ENCODE assay signal across 8 cellular contexts in genomic region chr6:169589293-169589692, GRCh38.
DNase-seq lines count a peak whose midpoint lies in the region; ATAC-seq and TF ChIP-seq lines count a peak whose summit lies in the region.

No MANE protein-coding gene starts in this region.

- H3K27me3 Mint-ChIP-seq in CD8-positive, alpha-beta T cell (ENCODE audit: low read depth), result no peaks in the 10 kb centered on the region
- H3K27me3 Mint-ChIP-seq in naive thymus-derived CD8-positive, alpha-beta T cell, result no peaks in the 10 kb centered on the region

- no peak for TF ChIP-seq POLR2A in vagina (IDR thresholded peaks at IDR 0.05)

- no peaks in the 10 kb centered on the region for H3K27me3 ChIP-seq in CD8-positive, alpha-beta T cell (ENCODE audit: insufficient read depth, low read length)
- no peaks in the 10 kb centered on the region for H3K27me3 ChIP-seq in vagina

- H3K4me3 ChIP-seq in CD8-positive, alpha-beta T cell (ENCODE audit: low read depth, low read length), result no peak overlapping the region
- H3K4me3 ChIP-seq in vagina, result no peak overlapping the region

- POLR2A ChIA-PET in CD8-positive, alpha-beta T cell (lab: Charles Lee), result interaction anchor here (1.0 kb wide), 1 partner anchor 71 kb away, joined by 3 read pairs; no protein-coding TSS in a partner anchor
- POLR2A ChIA-PET in naive thymus-derived CD8-positive, alpha-beta T cell (lab: Charles Lee), result no interaction called here

- H3K27ac ChIP-seq in CD8-positive, alpha-beta T cell (ENCODE audit: low read depth, low read length), result peak overlapping the region; percentile 2
- no peak overlapping the region for H3K27ac ChIP-seq in vagina

- peak overlapping the region; percentile 81 for H3K27ac Mint-ChIP-seq in CD8-positive, alpha-beta T cell
- peak overlapping the region in 1 of 2 donors; percentile 82 for H3K27ac Mint-ChIP-seq in activated naive CD4-positive, alpha-beta T cell treated with anti-CD3 and anti-CD28 coated beads, Interleukin-2, amount 50 U/mL, for 72 hours
- H3K27ac Mint-ChIP-seq in naive thymus-derived CD8-positive, alpha-beta T cell, result peak overlapping the region; percentile 32 to 85 (median 76)

- no peaks in the 10 kb centered on the region for H3K36me3 ChIP-seq in CD8-positive, alpha-beta T cell (ENCODE audit: insufficient read depth, low read length)
- no peaks in the 10 kb centered on the region for H3K36me3 ChIP-seq in vagina

- intact Hi-C loops in CD8-positive, alpha-beta T cell (cut with DNase I, micrococcal nuclease), result no loop called here
- intact Hi-C loops in vagina (cut with DNase I), result no loop called here

- peaks cover 4% of the 10 kb centered on the region for H3K36me3 Mint-ChIP-seq in CD8-positive, alpha-beta T cell
- peaks cover 0 to 12% of the 10 kb centered on the region in 2 donors for H3K36me3 Mint-ChIP-seq in activated naive CD4-positive, alpha-beta T cell treated with anti-CD3 and anti-CD28 coated beads, Interleukin-2, amount 50 U/mL, for 72 hours
- peaks cover 4 to 10% (median 5%) of the 10 kb centered on the region in 3 donors for H3K36me3 Mint-ChIP-seq in naive thymus-derived CD8-positive, alpha-beta T cell

- DNase-seq in CD8-positive, alpha-beta T cell, result peak in 2 of 7 experiments; percentile 16 to 48
- DNase-seq in activated naive CD4-positive, alpha-beta T cell treated with anti-CD3 and anti-CD28 coated beads, Interleukin-2, amount 50 U/mL, for 72 hours (ENCODE audit: low spot score in 2 of 2), result peak in 1 of 2 donors; percentile 10
- DNase-seq in naive thymus-derived CD8-positive, alpha-beta T cell, result peak in 5 of 10 donors; percentile 8 to 33 (median 25)
- DNase-seq in vagina (ENCODE audit: extremely low spot score in 2 of 2) (no peak), ureter (ENCODE audit: low spot score) (no peak)
- no peak for DNase-seq in effector CD4-positive, alpha-beta T cell

- CTCF ChIA-PET in CD8-positive, alpha-beta T cell (lab: Charles Lee), result no interaction called here

- TF ChIP-seq CTCF in CD8-positive, alpha-beta T cell (IDR thresholded peaks at IDR 0.05), result no peak
- TF ChIP-seq CTCF in vagina (IDR thresholded peaks at IDR 0.05), result no peak

- no peak overlapping the region for H3K4me3 Mint-ChIP-seq in CD8-positive, alpha-beta T cell
- H3K4me3 Mint-ChIP-seq in naive thymus-derived CD8-positive, alpha-beta T cell, result peak overlapping the region in 8 of 10 donors; percentile 7 to 67 (median 48)

- peak; percentile 75 for ATAC-seq in CD8-positive, alpha-beta T cell
- ATAC-seq in GM19438 (IDR thresholded peaks at IDR 0.05; ENCODE audit: low read depth, unreplicated experiment) (peak; percentile 77), HG03457 (IDR thresholded peaks at IDR 0.05; ENCODE audit: unreplicated experiment) (peak; percentile 82)
- peak; percentile 63 to 70 for ATAC-seq in activated naive CD4-positive, alpha-beta T cell treated with anti-CD3 and anti-CD28 coated beads, Interleukin-2, amount 50 U/mL, for 72 hours
- peak; percentile 53 to 81 for ATAC-seq in naive thymus-derived CD8-positive, alpha-beta T cell

- peaks cover 25% of the 10 kb centered on the region for H3K4me1 ChIP-seq in CD8-positive, alpha-beta T cell (ENCODE audit: insufficient read depth, low read length)
- no peaks in the 10 kb centered on the region for H3K4me1 ChIP-seq in vagina

- H3K9me3 Mint-ChIP-seq in CD8-positive, alpha-beta T cell, result no peaks in the 10 kb centered on the region
- peaks cover 4 to 9% of the 10 kb centered on the region in 2 donors for H3K9me3 Mint-ChIP-seq in activated naive CD4-positive, alpha-beta T cell treated with anti-CD3 and anti-CD28 coated beads, Interleukin-2, amount 50 U/mL, for 72 hours
- H3K9me3 Mint-ChIP-seq in naive thymus-derived CD8-positive, alpha-beta T cell, result peaks cover 0 to 3% (median 0%) of the 10 kb centered on the region in 9 donors

- H3K4me1 Mint-ChIP-seq in CD8-positive, alpha-beta T cell (ENCODE audit: low read depth), result peaks cover 32% of the 10 kb centered on the region
- peaks cover 13 to 46% (median 31%) of the 10 kb centered on the region in 4 donors for H3K4me1 Mint-ChIP-seq in naive thymus-derived CD8-positive, alpha-beta T cell

- no peaks in the 10 kb centered on the region for H3K9me3 ChIP-seq in CD8-positive, alpha-beta T cell (ENCODE audit: low read length)
- H3K9me3 ChIP-seq in vagina, result no peaks in the 10 kb centered on the region
